In the genomic region with DNA sequence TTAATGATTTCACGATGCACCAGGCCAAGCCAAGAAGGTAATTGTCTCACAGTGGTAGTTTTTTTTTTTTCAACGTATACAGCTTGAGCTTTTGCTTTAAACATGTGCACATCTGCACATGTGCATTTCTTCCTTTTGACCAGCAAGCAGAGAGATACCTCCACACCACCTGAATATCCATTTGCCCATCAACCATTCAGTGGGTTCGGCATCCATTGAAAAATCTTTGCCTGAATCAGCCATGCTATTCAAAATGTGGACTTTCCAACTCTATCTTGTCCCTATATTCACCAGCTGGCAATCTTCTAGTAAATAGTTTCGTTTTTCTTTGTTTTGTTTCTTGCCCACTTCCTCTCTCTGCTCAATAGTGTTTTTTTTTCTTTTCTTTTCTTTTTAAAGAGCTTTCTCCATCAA, we compare ENCODE assay signal across 10 cellular contexts. TPM values are rescaled to one million over a fixed set of nuclear protein-coding genes. Genes with fewer than 3 reads are reported as not detected.
DNase-seq lines count a peak whose midpoint lies in the region; ATAC-seq and TF ChIP-seq lines count a peak whose summit lies in the region.
"Had no signal": no experiment of that assay in that cellular context is flagged by ENCODE, and none has a peak within 500 bp of the region (broad histone marks: within the 10 kb centered on the region; RNA-seq: fewer than 3 reads in every experiment).

No MANE protein-coding gene starts in this region.

- H3K4me2 ChIP-seq in Karpas-422 (ENCODE audit: low read depth, low read length, poor library complexity, severe bottlenecking), result no peak overlapping the region

- H3K9me2 ChIP-seq in Karpas-422 (replicated peaks; ENCODE audit: insufficient read depth, low read length), result no peaks in the 10 kb centered on the region

- no peaks in the 10 kb centered on the region for H3K79me2 ChIP-seq in Karpas-422 (ENCODE audit: low read length)

- no peaks in the 10 kb centered on the region for H4K20me1 ChIP-seq in Karpas-422 (ENCODE audit: insufficient read depth, low read depth, low read length)

- peak; percentile 60 for ATAC-seq in GM21515 (IDR thresholded peaks at IDR 0.05; ENCODE audit: unreplicated experiment)
- peak; percentile 8 for ATAC-seq in esophagus mucosa

- no peak overlapping the region for H3K9ac ChIP-seq in Karpas-422 (ENCODE audit: low read length)

- H3K4me1 ChIP-seq in Karpas-422 (ENCODE audit: low read length), result peaks cover 7% of the 10 kb centered on the region

- H3K4me3 ChIP-seq in Karpas-422 (ENCODE audit: low read length), result no peak overlapping the region

- H3K27ac ChIP-seq in Karpas-422 (ENCODE audit: low read length), result no peak overlapping the region

- peaks cover 5% of the 10 kb centered on the region for H3K9me3 ChIP-seq in Karpas-422 (ENCODE audit: low read length)

- no peaks in the 10 kb centered on the region for H3K27me3 ChIP-seq in Karpas-422 (ENCODE audit: low read length)

- H3K36me3 ChIP-seq in Karpas-422 (ENCODE audit: insufficient read depth, low read length), result no peaks in the 10 kb centered on the region

- TF ChIP-seq CTCF in GM13976 (IDR thresholded peaks at IDR 0.05; ENCODE audit: borderline replicate concordance, control extremely low read depth, extremely low read depth, insufficient read depth, missing control alignments), result no peak

- peak overlapping the region; percentile 61; the same call in 1 of the 2 replicates for H2AFZ ChIP-seq in Karpas-422 (ENCODE audit: low read length)

- DNase-seq in GM13976 (ENCODE audit: low spot score) (peak; percentile 43), Karpas-422 (no peak), posterior vena cava (ENCODE audit: low spot score) (no peak), epidermal melanocyte (ENCODE audit: insufficient read length, low spot score) (no peak), activated gamma-delta T cell treated with Interleukin-2 at 50 U/mL for 16 hours (no peak)
- no peak for DNase-seq in stimulated activated CD4-positive, alpha-beta T cell treated with anti-CD3 and anti-CD28 coated beads, Interleukin-4, amount 100 ng/mL, for 24 hours
- DNase-seq: HCEC 1CT, NCI-H1092 treated with DMSO at 0.1 percent for 48 hours had no signal

- intact Hi-C loops in posterior vena cava (cut with DNase I), result no loop called here

- in situ Hi-C loops in GM13976 (cut with MboI; ENCODE audit: low sequenced_read_pairs, unreplicated experiment), result no loop called here

RNA-seq across cellular contexts. Expression of a gene that starts 7.7 kb away (rescaled TPM):
- total RNA-seq in Karpas-422 (2014; rRNA removed; shearing (Covaris generic); ENCODE audit: low replicate concordance), result 34.3 and 34.5 TPM in 2 replicates
- 74.9 TPM for total RNA-seq in esophagus mucosa
- total RNA-seq in posterior vena cava, result 10 to 100 TPM; 51.1 to 52.2 TPM

RNA-seq across cellular contexts. Expression of a gene that starts 57.7 kb away (rescaled TPM):
- total RNA-seq in Karpas-422 (2014; rRNA removed; shearing (Covaris generic); ENCODE audit: low replicate concordance), result 3.0 and 8.9 TPM in 2 replicates
- 5.8 TPM for total RNA-seq in esophagus mucosa
- total RNA-seq in posterior vena cava, result 10 to 100 TPM; 11.3 to 15.5 TPM
